In genomic region chr10:63133787-63134557, GRCh38 we compare ENCODE assay signal across 8 cellular contexts. TPM values are rescaled to one million over a fixed set of nuclear protein-coding genes. Genes with fewer than 3 reads are reported as not detected.
DNase-seq lines count a peak whose midpoint lies in the region; ATAC-seq and TF ChIP-seq lines count a peak whose summit lies in the region.

No MANE protein-coding gene starts in this region.

- H3K27ac Mint-ChIP-seq in activated naive CD8-positive, alpha-beta T cell treated with anti-CD3 and anti-CD28 coated beads for 36 hours: peak overlapping the region; percentile 91

- no peak for TF ChIP-seq CTCF in AG10803 (conservative IDR thresholded peaks at IDR 0.05; ENCODE audit: low read length)

- no peaks in the 10 kb centered on the region for H3K27me3 Mint-ChIP-seq in activated naive CD8-positive, alpha-beta T cell treated with anti-CD3 and anti-CD28 coated beads for 36 hours

- DNase-seq in AG10803 (ENCODE audit: low read depth) (peak; percentile 58), right cardiac atrium (no peak), HuH-7 (ENCODE audit: low spot score) (no peak)
- DNase-seq in activated naive CD8-positive, alpha-beta T cell treated with anti-CD3 and anti-CD28 coated beads for 36 hours: no peak

- H3K27ac ChIP-seq in right cardiac atrium (ENCODE audit: low read length) (peak overlapping the region; percentile 70), skin epidermis (peak overlapping the region; percentile 89 to 100 (median 96))

- H3K4me3 ChIP-seq in AG10803 (ENCODE audit: low read length) (peak overlapping the region; percentile 91), right cardiac atrium (ENCODE audit: low read length) (peak overlapping the region; percentile 77), skin epidermis (peak overlapping the region; percentile 70 to 97 (median 90))

- 13% methylated on average over 11 of the region's 11 CpGs for WGBS in right cardiac atrium

- H3K27me3 ChIP-seq in right cardiac atrium (ENCODE audit: control insufficient read depth, insufficient read depth): no peaks in the 10 kb centered on the region

- no peaks in the 10 kb centered on the region for H3K4me1 ChIP-seq in right cardiac atrium (ENCODE audit: control insufficient read depth, insufficient read depth, low read length)

- peak overlapping the region; percentile 90 for H3K4me3 Mint-ChIP-seq in activated naive CD8-positive, alpha-beta T cell treated with anti-CD3 and anti-CD28 coated beads for 36 hours

- H3K9me3 Mint-ChIP-seq in activated naive CD8-positive, alpha-beta T cell treated with anti-CD3 and anti-CD28 coated beads for 36 hours: peaks cover 15% of the 10 kb centered on the region

- H3K9me3 ChIP-seq in right cardiac atrium (ENCODE audit: control insufficient read depth, low read length): no peaks in the 10 kb centered on the region

- H3K36me3 Mint-ChIP-seq in activated naive CD8-positive, alpha-beta T cell treated with anti-CD3 and anti-CD28 coated beads for 36 hours: peaks cover 27% of the 10 kb centered on the region

- peaks cover 34% of the 10 kb centered on the region for H3K4me1 Mint-ChIP-seq in activated naive CD8-positive, alpha-beta T cell treated with anti-CD3 and anti-CD28 coated beads for 36 hours

- intact Hi-C loops in right cardiac atrium (cut with DNase I): no loop called here

- ATAC-seq in HG03025 (IDR thresholded peaks at IDR 0.05; ENCODE audit: low FRiP score, unreplicated experiment) (peak; percentile 49), right cardiac atrium (no peak), HG02884 (IDR thresholded peaks at IDR 0.05; ENCODE audit: unreplicated experiment) (no peak), GM18498 (IDR thresholded peaks at IDR 0.05; ENCODE audit: unreplicated experiment) (no peak)

RNA-seq across cellular contexts. Expression of gene NRBF2, which starts 0.8 kb away (rescaled TPM):
- 10 to 100 TPM; 27.6 to 27.8 TPM for total RNA-seq in activated naive CD8-positive, alpha-beta T cell treated with anti-CD3 and anti-CD28 coated beads for 36 hours
- total RNA-seq in right cardiac atrium: 10 to 100 TPM in 3 of 4 donors, 1 to 10 TPM in 1; 8.3 to 13.4 (median 10.5) TPM
- polyA plus RNA-seq in right cardiac atrium: 7.5 TPM
